ENCODE assay signal across 11 cellular contexts in genomic region chr10:74799840-74800239, GRCh38. TPM values are rescaled to one million over a fixed set of nuclear protein-coding genes. Genes with fewer than 3 reads are reported as not detected.
DNase-seq lines count a peak whose midpoint lies in the region; ATAC-seq and TF ChIP-seq lines count a peak whose summit lies in the region.
"Had no signal": no experiment of that assay in that cellular context is flagged by ENCODE, and none has a peak within 500 bp of the region (broad histone marks: within the 10 kb centered on the region; RNA-seq: fewer than 3 reads in every experiment).

No MANE protein-coding gene starts in this region.

- H4K20me1 ChIP-seq in OCI-LY7 (ENCODE audit: insufficient read depth, low read length): no peaks in the 10 kb centered on the region

- BruUV-seq in OCI-LY7 (replicated peaks; lab: Mats Ljungman, UMichigan): no TSS peak

- intact Hi-C loops in dorsolateral prefrontal cortex (cut with DNase I): no loop called here
- intact Hi-C loops in OCI-LY7 (cut with micrococcal nuclease; ENCODE audit: unreplicated experiment): no loop called here

- no peaks in the 10 kb centered on the region for H3K36me3 ChIP-seq in MG63
- no peaks in the 10 kb centered on the region for H3K36me3 ChIP-seq in OCI-LY7 (ENCODE audit: insufficient read depth, low read length)
- H3K36me3 ChIP-seq: right lobe of liver had no signal

- CTCF ChIA-PET in OCI-LY7 (lab: Charles Lee; ENCODE audit: unreplicated experiment): no interaction called here

- H3K27me3 ChIP-seq in MG63: no peaks in the 10 kb centered on the region
- no peaks in the 10 kb centered on the region for H3K27me3 ChIP-seq in dorsolateral prefrontal cortex
- H3K27me3 ChIP-seq: right lobe of liver had no signal

- no peaks in the 10 kb centered on the region for H3K79me2 ChIP-seq in OCI-LY7 (ENCODE audit: insufficient read depth, low read depth, low read length)

- H3K4me1 ChIP-seq in OCI-LY7 (ENCODE audit: insufficient read depth, low read length, poor library complexity, severe bottlenecking): peaks cover 39% of the 10 kb centered on the region
- H3K4me1 ChIP-seq: right lobe of liver had no signal

- H3K4me3 ChIP-seq in MG63: no peak overlapping the region
- H3K4me3 ChIP-seq in dorsolateral prefrontal cortex: no peak overlapping the region
- no peak overlapping the region for H3K4me3 ChIP-seq in OCI-LY7 (ENCODE audit: low read depth, low read length, poor library complexity, severe bottlenecking)
- H3K4me3 ChIP-seq: right lobe of liver had no signal

- DNase-seq in ELR (ENCODE audit: low read depth) (peak; percentile 90), MG63 (peak; percentile 82), amniotic epithelial cell (ENCODE audit: low read depth) (peak; percentile 68), non-pigmented ciliary epithelial cell (ENCODE audit: low read depth) (peak; percentile 79), dorsolateral prefrontal cortex (no peak), GM03348 (ENCODE audit: low spot score) (no peak), OCI-LY7 (ENCODE audit: low spot score) (no peak)
- DNase-seq: activated CD4-positive, CD25-positive, alpha-beta regulatory T cell; glutamatergic neuron; right lobe of liver had no signal

- no peaks in the 10 kb centered on the region for H3K9me2 ChIP-seq in OCI-LY7 (ENCODE audit: insufficient read depth, low read length)

- no peak overlapping the region for H3K27ac ChIP-seq in dorsolateral prefrontal cortex
- H3K27ac ChIP-seq in OCI-LY7 (ENCODE audit: low read depth, low read length, poor library complexity, severe bottlenecking): no peak overlapping the region
- H3K27ac ChIP-seq: right lobe of liver had no signal

- TF ChIP-seq CTCF in dorsolateral prefrontal cortex (IDR thresholded peaks at IDR 0.05 in 54 of 56, conservative IDR thresholded peaks at IDR 0.05 in 2 of 56; ENCODE audit: low read depth in 1 of 56, partially characterized antibody in 56 of 56) (no peak), OCI-LY7 (conservative IDR thresholded peaks at IDR 0.05; ENCODE audit: low read length) (no peak)

- H2AFZ ChIP-seq in OCI-LY7 (ENCODE audit: low read length): no peak overlapping the region

- H3K4me2 ChIP-seq in OCI-LY7 (ENCODE audit: low read length): no peak overlapping the region

- ATAC-seq in GM18858 (IDR thresholded peaks at IDR 0.05; ENCODE audit: unreplicated experiment): no peak

- no peaks in the 10 kb centered on the region for H3K9me3 ChIP-seq in MG63
- H3K9me3 ChIP-seq in OCI-LY7 (ENCODE audit: low read length): no peaks in the 10 kb centered on the region
- H3K9me3 ChIP-seq: right lobe of liver had no signal

- POLR2A ChIA-PET in OCI-LY7 (lab: Charles Lee): no interaction called here

RNA-seq across cellular contexts. Expression of gene KAT6B, which starts 26.6 kb away (rescaled TPM):
- 6.0 and 6.7 TPM in 2 replicates for total RNA-seq in MG63 (2014; rRNA removed; shearing (Covaris generic); ENCODE audit: low replicate concordance)
- 100 to 1,000 TPM in 63 of 120 experiments, 10 to 100 TPM in 57; 52.1 to 147 (median 101) TPM for total RNA-seq in dorsolateral prefrontal cortex
- total RNA-seq in OCI-LY7 (2014; rRNA removed; shearing (Covaris generic)): 20.8 and 20.9 TPM in 2 replicates
- 31.4 and 40.8 TPM in 2 replicates for total RNA-seq in OCI-LY7 (2022)

Comparison
In these comparisons a context has a peak if more than half of its experiments do, and no peak if none do; other contexts are left out.
1. DNase-seq: peak in ELR (single experiment), MG63 (single experiment), amniotic epithelial cell (single experiment) and non-pigmented ciliary epithelial cell (single experiment); none in dorsolateral prefrontal cortex (0 of 10), GM03348 (single experiment) and OCI-LY7 (single experiment).